In genomic region chr17:40253565-40253964, GRCh38 we compare ENCODE assay signal across 1 cellular context.
TF ChIP-seq lines count a peak whose summit lies in the region.

No MANE protein-coding gene starts in this region.

TF ChIP-seq in WTC11, 78 proteins besides CTCF, POLR2A, EP300 and RAD21 (continued from another document):
- TF ChIP-seq AR (CRISPR knock-in tag; IDR thresholded peaks at IDR 0.05), result no peak
- TF ChIP-seq JAZF1 (CRISPR knock-in tag; IDR thresholded peaks at IDR 0.05), result no peak
- TF ChIP-seq GABPB1 (CRISPR knock-in tag; IDR thresholded peaks at IDR 0.05), result no peak
- TF ChIP-seq FOXP1 (CRISPR knock-in tag; IDR thresholded peaks at IDR 0.05; ENCODE audit: borderline replicate concordance), result no peak
- TF ChIP-seq NFE2L1 (CRISPR knock-in tag; IDR thresholded peaks at IDR 0.05), result no peak
- TF ChIP-seq NR1H2 (CRISPR knock-in tag; IDR thresholded peaks at IDR 0.05), result no peak
